In the genomic region with DNA sequence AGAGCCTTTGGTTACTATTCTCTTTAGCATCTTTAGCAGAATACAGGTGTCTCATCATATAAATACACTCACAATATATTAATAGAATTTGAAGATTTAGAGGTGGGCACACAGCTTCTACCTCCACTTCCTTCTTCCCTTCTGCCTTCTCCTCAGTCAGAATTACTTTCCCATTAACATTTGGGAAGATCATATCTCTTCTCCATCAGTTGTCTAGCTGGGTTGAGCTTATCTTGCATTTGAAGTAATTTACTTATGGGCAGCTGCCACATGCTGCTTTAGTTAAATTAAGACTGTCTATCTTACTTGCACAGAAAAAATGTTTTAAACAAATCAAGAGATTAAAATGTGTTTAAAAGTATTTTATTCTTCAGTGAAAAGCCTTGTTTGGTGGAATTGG, we compare ENCODE assay signal across 25 cellular contexts.
"Had no signal": no experiment of that assay in that cellular context is flagged by ENCODE, and none has a peak within 500 bp of the region (broad histone marks: within the 10 kb centered on the region; RNA-seq: fewer than 3 reads in every experiment).

No MANE protein-coding gene starts in this region.

- H2AFZ ChIP-seq: hepatocyte had no signal

- H3K4me2 ChIP-seq: hepatocyte had no signal

- DNase-seq: cortex of kidney; dermis blood vessel endothelial cell; dorsolateral prefrontal cortex; effector CD4-positive, alpha-beta T cell; effector CD8-positive, alpha-beta T cell; effector memory CD4-positive, alpha-beta T cell; effector memory CD8-positive, alpha-beta T cell; endodermal cell; erythroblast; esophagus squamous epithelium; foreskin fibroblast; foreskin keratinocyte; foreskin melanocyte; gastrocnemius medialis; glutamatergic neuron; head of caudate nucleus; heart left ventricle; heart right ventricle; hippocampal formation had no signal

- H3K27ac ChIP-seq: coronary artery, dorsolateral prefrontal cortex, epithelial cell of prostate, esophagus muscularis mucosa, esophagus squamous epithelium, foreskin keratinocyte, gastrocnemius medialis, gastroesophageal sphincter, heart left ventricle, heart right ventricle, hepatocyte had no signal

- H3K4me3 ChIP-seq: coronary artery, dorsolateral prefrontal cortex, esophagus muscularis mucosa, esophagus squamous epithelium, gastrocnemius medialis, gastroesophageal sphincter, heart left ventricle, heart right ventricle, hepatocyte had no signal

- ATAC-seq: effector memory CD8-positive, alpha-beta T cell; esophagus mucosa; foreskin keratinocyte; gastrocnemius medialis; gastroesophageal sphincter; heart left ventricle; heart right ventricle had no signal

- H3K27me3 ChIP-seq: esophagus squamous epithelium, foreskin keratinocyte, hepatocyte had no signal

- H3K4me1 ChIP-seq: esophagus muscularis mucosa, esophagus squamous epithelium, foreskin keratinocyte, gastrocnemius medialis, gastroesophageal sphincter, heart left ventricle, heart right ventricle had no signal

- H3K9me3 ChIP-seq: esophagus muscularis mucosa, esophagus squamous epithelium, gastrocnemius medialis, gastroesophageal sphincter, heart left ventricle, heart right ventricle had no signal

- H3K36me3 ChIP-seq: esophagus muscularis mucosa, esophagus squamous epithelium, gastrocnemius medialis, gastroesophageal sphincter, heart left ventricle, heart right ventricle had no signal

- H3K79me2 ChIP-seq: hepatocyte had no signal
